ENCODE assay signal across 1 cellular context in the genomic region with DNA sequence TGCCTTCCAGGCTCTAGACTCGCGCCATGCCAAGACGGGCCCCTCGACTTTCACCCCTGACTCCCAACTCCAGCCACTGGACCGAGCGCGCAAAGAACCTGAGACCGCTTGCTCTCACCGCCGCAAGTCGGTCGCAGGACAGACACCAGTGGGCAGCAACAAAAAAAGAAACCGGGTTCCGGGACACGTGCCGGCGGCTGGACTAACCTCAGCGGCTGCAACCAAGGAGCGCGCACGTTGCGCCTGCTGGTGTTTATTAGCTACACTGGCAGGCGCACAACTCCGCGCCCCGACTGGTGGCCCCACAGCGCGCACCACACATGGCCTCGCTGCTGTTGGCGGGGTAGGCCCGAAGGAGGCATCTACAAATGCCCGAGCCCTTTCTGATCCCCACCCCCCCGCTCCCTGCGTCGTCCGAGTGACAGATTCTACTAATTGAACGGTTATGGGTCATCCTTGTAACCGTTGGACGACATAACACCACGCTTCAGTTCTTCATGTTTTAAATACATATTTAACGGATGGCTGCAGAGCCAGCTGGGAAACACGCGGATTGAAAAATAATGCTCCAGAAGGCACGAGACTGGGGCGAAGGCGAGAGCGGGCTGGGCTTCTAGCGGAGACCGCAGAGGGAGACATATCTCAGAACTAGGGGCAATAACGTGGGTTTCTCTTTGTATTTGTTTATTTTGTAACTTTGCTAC.
TF ChIP-seq lines count a peak whose summit lies in the region.

No MANE protein-coding gene starts in this region.

TF ChIP-seq in GM23338, 12 proteins besides CTCF, POLR2A, EP300 and RAD21:
- TF ChIP-seq, protein P1, sequence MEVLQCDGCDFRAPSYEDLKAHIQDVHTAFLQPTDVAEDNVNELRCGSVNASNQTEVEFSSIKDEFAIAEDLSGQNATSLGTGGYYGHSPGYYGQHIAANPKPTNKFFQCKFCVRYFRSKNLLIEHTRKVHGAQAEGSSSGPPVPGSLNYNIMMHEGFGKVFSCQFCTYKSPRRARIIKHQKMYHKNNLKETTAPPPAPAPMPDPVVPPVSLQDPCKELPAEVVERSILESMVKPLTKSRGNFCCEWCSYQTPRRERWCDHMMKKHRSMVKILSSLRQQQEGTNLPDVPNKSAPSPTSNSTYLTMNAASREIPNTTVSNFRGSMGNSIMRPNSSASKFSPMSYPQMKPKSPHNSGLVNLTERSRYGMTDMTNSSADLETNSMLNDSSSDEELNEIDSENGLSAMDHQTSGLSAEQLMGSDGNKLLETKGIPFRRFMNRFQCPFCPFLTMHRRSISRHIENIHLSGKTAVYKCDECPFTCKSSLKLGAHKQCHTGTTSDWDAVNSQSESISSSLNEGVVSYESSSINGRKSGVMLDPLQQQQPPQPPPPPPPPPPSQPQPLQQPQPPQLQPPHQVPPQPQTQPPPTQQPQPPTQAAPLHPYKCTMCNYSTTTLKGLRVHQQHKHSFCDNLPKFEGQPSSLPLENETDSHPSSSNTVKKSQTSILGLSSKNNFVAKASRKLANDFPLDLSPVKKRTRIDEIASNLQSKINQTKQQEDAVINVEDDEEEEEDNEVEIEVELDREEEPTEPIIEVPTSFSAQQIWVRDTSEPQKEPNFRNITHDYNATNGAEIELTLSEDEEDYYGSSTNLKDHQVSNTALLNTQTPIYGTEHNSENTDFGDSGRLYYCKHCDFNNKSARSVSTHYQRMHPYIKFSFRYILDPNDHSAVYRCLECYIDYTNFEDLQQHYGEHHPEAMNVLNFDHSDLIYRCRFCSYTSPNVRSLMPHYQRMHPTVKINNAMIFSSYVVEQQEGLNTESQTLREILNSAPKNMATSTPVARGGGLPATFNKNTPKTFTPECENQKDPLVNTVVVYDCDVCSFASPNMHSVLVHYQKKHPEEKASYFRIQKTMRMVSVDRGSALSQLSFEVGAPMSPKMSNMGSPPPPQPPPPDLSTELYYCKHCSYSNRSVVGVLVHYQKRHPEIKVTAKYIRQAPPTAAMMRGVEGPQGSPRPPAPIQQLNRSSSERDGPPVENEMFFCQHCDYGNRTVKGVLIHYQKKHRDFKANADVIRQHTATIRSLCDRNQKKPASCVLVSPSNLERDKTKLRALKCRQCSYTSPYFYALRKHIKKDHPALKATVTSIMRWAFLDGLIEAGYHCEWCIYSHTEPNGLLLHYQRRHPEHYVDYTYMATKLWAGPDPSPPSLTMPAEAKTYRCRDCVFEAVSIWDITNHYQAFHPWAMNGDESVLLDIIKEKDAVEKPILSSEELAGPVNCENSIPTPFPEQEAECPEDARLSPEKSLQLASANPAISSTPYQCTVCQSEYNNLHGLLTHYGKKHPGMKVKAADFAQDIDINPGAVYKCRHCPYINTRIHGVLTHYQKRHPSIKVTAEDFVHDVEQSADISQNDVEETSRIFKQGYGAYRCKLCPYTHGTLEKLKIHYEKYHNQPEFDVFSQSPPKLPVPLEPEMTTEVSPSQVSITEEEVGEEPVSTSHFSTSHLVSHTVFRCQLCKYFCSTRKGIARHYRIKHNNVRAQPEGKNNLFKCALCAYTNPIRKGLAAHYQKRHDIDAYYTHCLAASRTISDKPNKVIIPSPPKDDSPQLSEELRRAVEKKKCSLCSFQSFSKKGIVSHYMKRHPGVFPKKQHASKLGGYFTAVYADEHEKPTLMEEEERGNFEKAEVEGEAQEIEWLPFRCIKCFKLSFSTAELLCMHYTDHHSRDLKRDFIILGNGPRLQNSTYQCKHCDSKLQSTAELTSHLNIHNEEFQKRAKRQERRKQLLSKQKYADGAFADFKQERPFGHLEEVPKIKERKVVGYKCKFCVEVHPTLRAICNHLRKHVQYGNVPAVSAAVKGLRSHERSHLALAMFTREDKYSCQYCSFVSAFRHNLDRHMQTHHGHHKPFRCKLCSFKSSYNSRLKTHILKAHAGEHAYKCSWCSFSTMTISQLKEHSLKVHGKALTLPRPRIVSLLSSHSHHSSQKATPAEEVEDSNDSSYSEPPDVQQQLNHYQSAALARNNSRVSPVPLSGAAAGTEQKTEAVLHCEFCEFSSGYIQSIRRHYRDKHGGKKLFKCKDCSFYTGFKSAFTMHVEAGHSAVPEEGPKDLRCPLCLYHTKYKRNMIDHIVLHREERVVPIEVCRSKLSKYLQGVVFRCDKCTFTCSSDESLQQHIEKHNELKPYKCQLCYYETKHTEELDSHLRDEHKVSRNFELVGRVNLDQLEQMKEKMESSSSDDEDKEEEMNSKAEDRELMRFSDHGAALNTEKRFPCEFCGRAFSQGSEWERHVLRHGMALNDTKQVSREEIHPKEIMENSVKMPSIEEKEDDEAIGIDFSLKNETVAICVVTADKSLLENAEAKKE (CRISPR knock-in tag; IDR thresholded peaks at IDR 0.05) = no peak
- TF ChIP-seq EZH2 (IDR thresholded peaks at IDR 0.05; ENCODE audit: low read depth, unreplicated experiment) (peak; percentile 93), ZNF114 (CRISPR knock-in tag; IDR thresholded peaks at IDR 0.05) (no peak), REST (IDR thresholded peaks at IDR 0.05; ENCODE audit: unreplicated experiment) (no peak)
